Comparison of ENCODE assay signal across 10 cellular contexts in genomic region chr12:31370645-31371620, GRCh38. TPM values are rescaled to one million over a fixed set of nuclear protein-coding genes. Genes with fewer than 3 reads are reported as not detected.
DNase-seq lines count a peak whose midpoint lies in the region; ATAC-seq and TF ChIP-seq lines count a peak whose summit lies in the region.
"Had no signal": no experiment of that assay in that cellular context is flagged by ENCODE, and none has a peak within 500 bp of the region (broad histone marks: within the 10 kb centered on the region; RNA-seq: fewer than 3 reads in every experiment).

No MANE protein-coding gene starts in this region.

- intact Hi-C loops in OCI-LY7 (cut with micrococcal nuclease; ENCODE audit: unreplicated experiment) = no loop called here

- no peak overlapping the region for H3K4me3 ChIP-seq in OCI-LY7 (ENCODE audit: low read depth, low read length, poor library complexity, severe bottlenecking)
- H3K4me3 ChIP-seq in fibroblast of villous mesenchyme (ENCODE audit: low read depth, low read length) = no peak overlapping the region
- H3K4me3 ChIP-seq in neural progenitor cell = peak overlapping the region; percentile 38

- H3K4me3 Mint-ChIP-seq in neural progenitor cell = peak overlapping the region; percentile 68
- H3K4me3 Mint-ChIP-seq: CD4-positive, alpha-beta memory T cell had no signal

- no peak for ATAC-seq in HG02884 (IDR thresholded peaks at IDR 0.05; ENCODE audit: unreplicated experiment)
- no peak for ATAC-seq in HG02798 (IDR thresholded peaks at IDR 0.05; ENCODE audit: poor library complexity, unreplicated experiment)

- H3K27ac ChIP-seq in OCI-LY7 (ENCODE audit: low read depth, low read length, poor library complexity, severe bottlenecking) (no peak overlapping the region), neural progenitor cell (peak overlapping the region; percentile 98)

- no peaks in the 10 kb centered on the region for H3K9me2 ChIP-seq in OCI-LY7 (ENCODE audit: insufficient read depth, low read length)

- H3K4me1 ChIP-seq in OCI-LY7 (ENCODE audit: insufficient read depth, low read length, poor library complexity, severe bottlenecking) (peaks cover 14% of the 10 kb centered on the region), neural progenitor cell (peaks cover 38% of the 10 kb centered on the region)

- no TSS peak for BruUV-seq in OCI-LY7 (replicated peaks; lab: Mats Ljungman, UMichigan)

- no peaks in the 10 kb centered on the region for H3K9me3 ChIP-seq in OCI-LY7 (ENCODE audit: low read length)
- no peaks in the 10 kb centered on the region for H3K9me3 ChIP-seq in neural progenitor cell (ENCODE audit: low read depth)
- H3K9me3 ChIP-seq: adrenal gland had no signal

- DNase-seq in DMS53 (lab: John Stamatoyannopoulos, UW) = peak; percentile 69
- no peak for DNase-seq in OCI-LY7 (ENCODE audit: low spot score)
- DNase-seq in fibroblast of villous mesenchyme (ENCODE audit: low read depth) = peak; percentile 7
- DNase-seq in neural progenitor cell (ENCODE audit: low spot score) = peak; percentile 92
- DNase-seq in SW 1271 (lab: John Stamatoyannopoulos, UW) = no peak
- no peak for DNase-seq in RKO (ENCODE audit: low spot score)
- DNase-seq: CD4-positive, alpha-beta memory T cell had no signal

- peaks cover 65% of the 10 kb centered on the region for H3F3A ChIP-seq in neural progenitor cell (ENCODE audit: low read depth)

- H2AFZ ChIP-seq in OCI-LY7 (ENCODE audit: low read length) (peak overlapping the region; percentile 29; the same call in 1 of the 2 replicates), neural progenitor cell (replicated peaks) (no peak overlapping the region)

- H3K4me2 ChIP-seq in OCI-LY7 (ENCODE audit: low read length) (no peak overlapping the region; the same call in 1 of the 2 replicates), neural progenitor cell (peak overlapping the region; percentile 81)

- POLR2A ChIA-PET in OCI-LY7 (lab: Charles Lee) = interaction anchor here (0.7 to 1.2 kb wide), 3 partner anchors 24 to 1029 kb away, joined by 3 to 4 read pairs (median 3); partner anchors contain the start of gene FGD4

- no peaks in the 10 kb centered on the region for H3K27me3 ChIP-seq in neural progenitor cell
- H3K27me3 ChIP-seq: adrenal gland had no signal

- peaks cover 40% of the 10 kb centered on the region for H3K4me1 Mint-ChIP-seq in neural progenitor cell
- H3K4me1 Mint-ChIP-seq: CD4-positive, alpha-beta memory T cell had no signal

- CTCF ChIA-PET in OCI-LY7 (lab: Charles Lee; ENCODE audit: unreplicated experiment) = no interaction called here

- no peaks in the 10 kb centered on the region for H3K36me3 Mint-ChIP-seq in neural progenitor cell
- H3K36me3 Mint-ChIP-seq: CD4-positive, alpha-beta memory T cell had no signal

- peak overlapping the region; percentile 31 for H3K9ac ChIP-seq in neural progenitor cell

- no peaks in the 10 kb centered on the region for H3K36me3 ChIP-seq in OCI-LY7 (ENCODE audit: insufficient read depth, low read length)
- no peaks in the 10 kb centered on the region for H3K36me3 ChIP-seq in neural progenitor cell
- H3K36me3 ChIP-seq: adrenal gland had no signal

- no peaks in the 10 kb centered on the region for H3K9me3 Mint-ChIP-seq in neural progenitor cell
- H3K9me3 Mint-ChIP-seq: CD4-positive, alpha-beta memory T cell had no signal

- H4K20me1 ChIP-seq in OCI-LY7 (ENCODE audit: insufficient read depth, low read length) (no peaks in the 10 kb centered on the region), neural progenitor cell (ENCODE audit: low read depth) (no peaks in the 10 kb centered on the region)

- peak overlapping the region; percentile 97 for H3K27ac Mint-ChIP-seq in neural progenitor cell
- H3K27ac Mint-ChIP-seq: CD4-positive, alpha-beta memory T cell had no signal

- TF ChIP-seq CTCF in OCI-LY7 (conservative IDR thresholded peaks at IDR 0.05; ENCODE audit: low read length) = no peak
- no peak for TF ChIP-seq CTCF in fibroblast of villous mesenchyme (IDR thresholded peaks at IDR 0.05; ENCODE audit: insufficient read depth, low read depth, low read length)
- no peak for TF ChIP-seq CTCF in neural progenitor cell (IDR thresholded peaks at IDR 0.05)

- H3K79me2 ChIP-seq in OCI-LY7 (ENCODE audit: insufficient read depth, low read depth, low read length) = no peaks in the 10 kb centered on the region
- peaks cover 33% of the 10 kb centered on the region for H3K79me2 ChIP-seq in neural progenitor cell (ENCODE audit: low read depth)

- H3K27me3 Mint-ChIP-seq in neural progenitor cell (ENCODE audit: insufficient read depth, low read depth) = peaks cover 7% of the 10 kb centered on the region

RNA-seq across cellular contexts. Expression of gene SINHCAF, which starts 45.0 kb away (rescaled TPM):
- total RNA-seq in OCI-LY7 (2014; rRNA removed; shearing (Covaris generic)) = 51.0 and 54.0 TPM in 2 replicates
- 86.2 and 94.1 TPM in 2 replicates for total RNA-seq in OCI-LY7 (2022)
- 28.3 and 39.3 TPM in 2 replicates for total RNA-seq in fibroblast of villous mesenchyme
- total RNA-seq in neural progenitor cell (ENCODE audit: low replicate concordance) = 432 and 1,260 TPM in 2 replicates

Comparison
In these comparisons a context has a peak if more than half of its experiments do, and no peak if none do; other contexts are left out.
1. DNase-seq: peak in DMS53 (single experiment), fibroblast of villous mesenchyme (single experiment) and neural progenitor cell (single experiment); none in OCI-LY7 (single experiment), SW 1271 (0 of 2) and RKO (single experiment).